ENCODE assay signal across 21 cellular contexts in genomic region chr9:33306037-33306436, GRCh38. TPM values are rescaled to one million over a fixed set of nuclear protein-coding genes. Genes with fewer than 3 reads are reported as not detected.
DNase-seq lines count a peak whose midpoint lies in the region; ATAC-seq and TF ChIP-seq lines count a peak whose summit lies in the region.
"Had no signal": no experiment of that assay in that cellular context is flagged by ENCODE, and none has a peak within 500 bp of the region (broad histone marks: within the 10 kb centered on the region; RNA-seq: fewer than 3 reads in every experiment).

No MANE protein-coding gene starts in this region.

- H3K4me1 Mint-ChIP-seq in activated CD4-positive, alpha-beta T cell treated with anti-CD3 and anti-CD28 coated beads, Interleukin-2, amount 10 ng/mL, durations not matched to agents 24 days and 14 days, result peaks cover 15% of the 10 kb centered on the region

- H3K36me3 ChIP-seq in subcutaneous abdominal adipose tissue (ENCODE audit: control insufficient read depth in 5 of 5, insufficient read depth in 5 of 5, low read length in 5 of 5), result peaks cover 46 to 98% (median 83%) of the 10 kb centered on the region in 5 donors

- no peaks in the 10 kb centered on the region for H3K27me3 Mint-ChIP-seq in activated CD4-positive, alpha-beta T cell treated with anti-CD3 and anti-CD28 coated beads, Interleukin-2, amount 10 ng/mL, durations not matched to agents 24 days and 14 days
- H3K27me3 Mint-ChIP-seq: activated naive CD4-positive, alpha-beta T cell treated with anti-CD3 and anti-CD28 coated beads, Interleukin-2, amount 50 U/mL, for 24 hours; effector memory CD8-positive, alpha-beta T cell had no signal

- intact Hi-C loops in activated CD4-positive, alpha-beta T cell treated with anti-CD3 and anti-CD28 coated beads, Interleukin-2, amount 10 ng/mL, durations not matched to agents 24 days and 14 days (cut with micrococcal nuclease), result loop anchor here (1.0 kb wide), 4 partner anchors 11 to 42 kb away; partner anchors contain the start of genes BAG1 and NFX1

- peaks cover 45% of the 10 kb centered on the region for H3K36me3 Mint-ChIP-seq in activated CD4-positive, alpha-beta T cell treated with anti-CD3 and anti-CD28 coated beads, Interleukin-2, amount 10 ng/mL, durations not matched to agents 24 days and 14 days (ENCODE audit: low read depth)

- H3K27ac Mint-ChIP-seq in activated CD4-positive, alpha-beta T cell treated with anti-CD3 and anti-CD28 coated beads, Interleukin-2, amount 10 ng/mL, durations not matched to agents 24 days and 14 days, result no peak overlapping the region
- H3K27ac Mint-ChIP-seq: activated naive CD4-positive, alpha-beta T cell treated with anti-CD3 and anti-CD28 coated beads, Interleukin-2, amount 50 U/mL, for 24 hours; effector memory CD8-positive, alpha-beta T cell had no signal

- H3K9me3 ChIP-seq in subcutaneous abdominal adipose tissue (ENCODE audit: control insufficient read depth in 5 of 5, low read length in 5 of 5), result no peaks in the 10 kb centered on the region
- H3K9me3 ChIP-seq: neutrophil had no signal

- TF ChIP-seq CTCF in choroid plexus epithelial cell (conservative IDR thresholded peaks at IDR 0.05; ENCODE audit: low read depth, low read length), result no peak

- ATAC-seq in GM18868 (IDR thresholded peaks at IDR 0.05; ENCODE audit: unreplicated experiment) (no peak), GM18858 (IDR thresholded peaks at IDR 0.05; ENCODE audit: unreplicated experiment) (no peak)
- ATAC-seq: effector memory CD8-positive, alpha-beta T cell; esophagus mucosa had no signal

- peak overlapping the region; percentile 4 for H3K27ac ChIP-seq in subcutaneous abdominal adipose tissue (ENCODE audit: low read depth, low read length)
- H3K27ac ChIP-seq: GM23248, neutrophil, RWPE1, SK-N-MC had no signal

- H3K27me3 ChIP-seq in subcutaneous abdominal adipose tissue (ENCODE audit: control insufficient read depth in 5 of 5, insufficient read depth in 4 of 5, low read length in 5 of 5), result no peaks in the 10 kb centered on the region
- H3K27me3 ChIP-seq: neutrophil had no signal

- no peaks in the 10 kb centered on the region for H3K9me3 Mint-ChIP-seq in activated CD4-positive, alpha-beta T cell treated with anti-CD3 and anti-CD28 coated beads, Interleukin-2, amount 10 ng/mL, durations not matched to agents 24 days and 14 days
- H3K9me3 Mint-ChIP-seq: activated naive CD4-positive, alpha-beta T cell treated with anti-CD3 and anti-CD28 coated beads, Interleukin-2, amount 50 U/mL, for 24 hours; effector memory CD8-positive, alpha-beta T cell had no signal

- H3K4me3 Mint-ChIP-seq in activated CD4-positive, alpha-beta T cell treated with anti-CD3 and anti-CD28 coated beads, Interleukin-2, amount 10 ng/mL, durations not matched to agents 24 days and 14 days, result no peak overlapping the region
- H3K4me3 Mint-ChIP-seq: activated naive CD4-positive, alpha-beta T cell treated with anti-CD3 and anti-CD28 coated beads, Interleukin-2, amount 50 U/mL, for 24 hours; effector memory CD8-positive, alpha-beta T cell had no signal

- peak; percentile 81 for DNase-seq in activated CD4-positive, alpha-beta T cell treated with anti-CD3 and anti-CD28 coated beads, Interleukin-2, amount 10 ng/mL, durations not matched to agents 24 days and 14 days
- DNase-seq in activated CD4-positive, alpha-beta T cell treated with anti-CD3 and anti-CD28 coated beads for 1 hour, result no peak
- DNase-seq in stimulated activated CD4-positive, alpha-beta T cell treated with anti-CD3 and anti-CD28 coated beads, Interleukin-4, amount 100 ng/mL, for 24 hours, result peak; percentile 26
- no peak for DNase-seq in stimulated activated CD4-positive, alpha-beta T cell treated with anti-CD3 and anti-CD28 coated beads, Interleukin-4, amount 100 ng/mL, for 4 hours
- peak; percentile 16 for DNase-seq in choroid plexus epithelial cell (ENCODE audit: low read depth)
- DNase-seq: activated CD8-positive, alpha-beta memory T cell treated with anti-CD3 and anti-CD28 coated beads, Interleukin-2, amount 50 U/mL, for 48 hours; DMS79 treated with DMSO at 0.1 percent for 48 hours; effector memory CD8-positive, alpha-beta T cell; GM23248; NCI-H1694 treated with DMSO at 0.1 percent for 48 hours; NCI-H2171 treated with DMSO at 0.1 percent for 48 hours; NCI-H526 treated with DMSO at 0.1 percent for 48 hours; substantia nigra had no signal

- peak overlapping the region in 1 of 5 donors; percentile 6 for H3K9ac ChIP-seq in subcutaneous abdominal adipose tissue (ENCODE audit: low read length in 5 of 5)
- H3K9ac ChIP-seq: GM23248 had no signal

- H3K4me3 ChIP-seq in choroid plexus epithelial cell (ENCODE audit: low read depth, low read length), result no peak overlapping the region
- H3K4me3 ChIP-seq in subcutaneous abdominal adipose tissue (ENCODE audit: low read depth in 1 of 5, low read length in 5 of 5), result no peak overlapping the region
- H3K4me3 ChIP-seq: GM23248, SK-N-MC had no signal

- no peaks in the 10 kb centered on the region for H3K4me1 ChIP-seq in subcutaneous abdominal adipose tissue (ENCODE audit: control insufficient read depth in 5 of 5, insufficient read depth in 5 of 5, low read length in 5 of 5)

RNA-seq across cellular contexts. Expression of gene NFX1, which starts 15.7 kb away (rescaled TPM):
- 37.2 and 38.7 TPM in 2 replicates for total RNA-seq in activated CD4-positive, alpha-beta T cell treated with anti-CD3 and anti-CD28 coated beads, Interleukin-2, amount 10 ng/mL, durations not matched to agents 24 days and 14 days

RNA-seq across cellular contexts. Expression of gene CHMP5, which starts 41.2 kb away (rescaled TPM):
- 73.9 and 77.7 TPM in 2 replicates for total RNA-seq in activated CD4-positive, alpha-beta T cell treated with anti-CD3 and anti-CD28 coated beads, Interleukin-2, amount 10 ng/mL, durations not matched to agents 24 days and 14 days

RNA-seq across cellular contexts. Expression of gene BAG1, which starts 41.5 kb away (rescaled TPM):
- 72.4 and 73.6 TPM in 2 replicates for total RNA-seq in activated CD4-positive, alpha-beta T cell treated with anti-CD3 and anti-CD28 coated beads, Interleukin-2, amount 10 ng/mL, durations not matched to agents 24 days and 14 days

Comparison
In these comparisons a context has a peak if more than half of its experiments do, and no peak if none do; other contexts are left out.
1. DNase-seq: peak in activated CD4-positive, alpha-beta T cell treated with anti-CD3 and anti-CD28 coated beads, Interleukin-2, amount 10 ng/mL, durations not matched to agents 24 days and 14 days (single experiment), stimulated activated CD4-positive, alpha-beta T cell treated with anti-CD3 and anti-CD28 coated beads, Interleukin-4, amount 100 ng/mL, for 24 hours (single experiment) and choroid plexus epithelial cell (single experiment); none in activated CD4-positive, alpha-beta T cell treated with anti-CD3 and anti-CD28 coated beads for 1 hour (single experiment) and stimulated activated CD4-positive, alpha-beta T cell treated with anti-CD3 and anti-CD28 coated beads, Interleukin-4, amount 100 ng/mL, for 4 hours (0 of 2).